Comparison of ENCODE assay signal across 2 cellular contexts in the genomic region with DNA sequence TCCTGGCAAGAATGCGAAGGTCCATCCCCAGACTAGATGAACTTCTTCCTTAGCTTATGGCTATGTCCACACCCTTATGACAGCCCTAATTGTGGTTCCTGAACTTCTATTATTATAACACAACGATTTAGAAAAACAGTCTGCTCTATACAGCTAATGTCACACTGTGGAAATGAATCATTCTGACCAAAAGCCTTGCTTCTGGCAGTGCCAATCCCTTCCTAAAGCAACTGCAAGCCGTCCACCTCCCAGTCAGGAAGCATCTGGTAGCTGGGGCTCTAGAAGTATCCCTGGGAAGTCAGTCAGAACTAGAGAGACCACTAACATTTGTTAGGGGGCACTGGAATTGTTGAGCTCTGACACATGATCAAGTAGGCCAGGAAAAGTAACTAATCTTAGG.
TF ChIP-seq lines count a peak whose summit lies in the region.

No MANE protein-coding gene starts in this region.

TF ChIP-seq in GM23338, 12 proteins besides CTCF, POLR2A, EP300 and RAD21 (continued from another document):
- TF ChIP-seq, protein P1, sequence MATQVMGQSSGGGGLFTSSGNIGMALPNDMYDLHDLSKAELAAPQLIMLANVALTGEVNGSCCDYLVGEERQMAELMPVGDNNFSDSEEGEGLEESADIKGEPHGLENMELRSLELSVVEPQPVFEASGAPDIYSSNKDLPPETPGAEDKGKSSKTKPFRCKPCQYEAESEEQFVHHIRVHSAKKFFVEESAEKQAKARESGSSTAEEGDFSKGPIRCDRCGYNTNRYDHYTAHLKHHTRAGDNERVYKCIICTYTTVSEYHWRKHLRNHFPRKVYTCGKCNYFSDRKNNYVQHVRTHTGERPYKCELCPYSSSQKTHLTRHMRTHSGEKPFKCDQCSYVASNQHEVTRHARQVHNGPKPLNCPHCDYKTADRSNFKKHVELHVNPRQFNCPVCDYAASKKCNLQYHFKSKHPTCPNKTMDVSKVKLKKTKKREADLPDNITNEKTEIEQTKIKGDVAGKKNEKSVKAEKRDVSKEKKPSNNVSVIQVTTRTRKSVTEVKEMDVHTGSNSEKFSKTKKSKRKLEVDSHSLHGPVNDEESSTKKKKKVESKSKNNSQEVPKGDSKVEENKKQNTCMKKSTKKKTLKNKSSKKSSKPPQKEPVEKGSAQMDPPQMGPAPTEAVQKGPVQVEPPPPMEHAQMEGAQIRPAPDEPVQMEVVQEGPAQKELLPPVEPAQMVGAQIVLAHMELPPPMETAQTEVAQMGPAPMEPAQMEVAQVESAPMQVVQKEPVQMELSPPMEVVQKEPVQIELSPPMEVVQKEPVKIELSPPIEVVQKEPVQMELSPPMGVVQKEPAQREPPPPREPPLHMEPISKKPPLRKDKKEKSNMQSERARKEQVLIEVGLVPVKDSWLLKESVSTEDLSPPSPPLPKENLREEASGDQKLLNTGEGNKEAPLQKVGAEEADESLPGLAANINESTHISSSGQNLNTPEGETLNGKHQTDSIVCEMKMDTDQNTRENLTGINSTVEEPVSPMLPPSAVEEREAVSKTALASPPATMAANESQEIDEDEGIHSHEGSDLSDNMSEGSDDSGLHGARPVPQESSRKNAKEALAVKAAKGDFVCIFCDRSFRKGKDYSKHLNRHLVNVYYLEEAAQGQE (IDR thresholded peaks at IDR 0.05; ENCODE audit: unreplicated experiment) = no peak
- TF ChIP-seq POLR2AphosphoS5 (IDR thresholded peaks at IDR 0.05; ENCODE audit: low read depth) = no peak
- TF ChIP-seq ZNF331 (CRISPR knock-in tag; IDR thresholded peaks at IDR 0.05; ENCODE audit: low read depth) = no peak
- TF ChIP-seq CREB1 (CRISPR knock-in tag; IDR thresholded peaks at IDR 0.05; ENCODE audit: low read depth) = no peak
- no peak for TF ChIP-seq ZNF114 (CRISPR knock-in tag; IDR thresholded peaks at IDR 0.05)
- TF ChIP-seq, protein P2, sequence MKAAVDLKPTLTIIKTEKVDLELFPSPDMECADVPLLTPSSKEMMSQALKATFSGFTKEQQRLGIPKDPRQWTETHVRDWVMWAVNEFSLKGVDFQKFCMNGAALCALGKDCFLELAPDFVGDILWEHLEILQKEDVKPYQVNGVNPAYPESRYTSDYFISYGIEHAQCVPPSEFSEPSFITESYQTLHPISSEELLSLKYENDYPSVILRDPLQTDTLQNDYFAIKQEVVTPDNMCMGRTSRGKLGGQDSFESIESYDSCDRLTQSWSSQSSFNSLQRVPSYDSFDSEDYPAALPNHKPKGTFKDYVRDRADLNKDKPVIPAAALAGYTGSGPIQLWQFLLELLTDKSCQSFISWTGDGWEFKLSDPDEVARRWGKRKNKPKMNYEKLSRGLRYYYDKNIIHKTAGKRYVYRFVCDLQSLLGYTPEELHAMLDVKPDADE (IDR thresholded peaks at IDR 0.05) = no peak
- no peak for TF ChIP-seq STAT1 (IDR thresholded peaks at IDR 0.05; ENCODE audit: unreplicated experiment)

TF ChIP-seq in endothelial cell of umbilical vein, 7 proteins besides CTCF, POLR2A, EP300 and RAD21 (continued from another document):
- TF ChIP-seq MYC (IDR thresholded peaks at IDR 0.05; ENCODE audit: low read depth, low read length) = no peak
- TF ChIP-seq EZH2 (IDR thresholded peaks at IDR 0.05; ENCODE audit: borderline replicate concordance, low read depth, low read length, severe bottlenecking) = no peak
